ENCODE assay signal across 12 cellular contexts in the genomic region with DNA sequence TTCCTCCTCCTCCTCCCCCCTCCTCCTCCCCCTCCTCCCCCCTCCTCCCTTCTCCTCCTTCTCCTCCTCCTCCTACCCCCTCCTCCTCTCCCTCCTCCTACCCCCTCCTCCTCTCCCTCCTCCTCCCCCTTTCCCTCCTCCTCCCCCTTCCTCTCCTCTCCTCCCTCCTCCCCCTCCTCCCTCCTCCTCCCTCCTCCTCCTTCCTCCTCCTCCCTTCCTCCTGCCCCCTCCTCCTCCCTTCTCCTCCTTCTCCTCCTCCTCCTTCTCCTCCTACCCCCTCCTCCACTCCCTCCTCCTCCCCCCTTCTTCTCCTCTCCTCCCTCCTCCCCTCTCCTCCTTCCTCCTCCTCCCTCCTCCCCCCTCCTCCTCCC. TPM values are rescaled to one million over a fixed set of nuclear protein-coding genes. Genes with fewer than 3 reads are reported as not detected.
DNase-seq lines count a peak whose midpoint lies in the region; ATAC-seq lines count a peak whose summit lies in the region.
"Had no signal": no experiment of that assay in that cellular context is flagged by ENCODE, and none has a peak within 500 bp of the region (broad histone marks: within the 10 kb centered on the region; RNA-seq: fewer than 3 reads in every experiment).

No MANE protein-coding gene starts in this region.

- no peak for ATAC-seq in CD4-positive, CD25-positive, alpha-beta regulatory T cell (ENCODE audit: low read depth in 2 of 2)
- no peak for ATAC-seq in activated T-helper 17 cell treated with anti-CD3 and anti-CD28 coated beads, Interleukin-2, amount 50 U/mL, for 72 hours (replicated peaks)

- H3K27me3 ChIP-seq in CD4-positive, CD25-positive, alpha-beta regulatory T cell (ENCODE audit: control insufficient read depth, insufficient read depth, low read length): no peaks in the 10 kb centered on the region
- no peaks in the 10 kb centered on the region for H3K27me3 ChIP-seq in HUES6 (ENCODE audit: control insufficient read depth, insufficient read depth, low read length)

- H3K4me1 ChIP-seq in CD4-positive, CD25-positive, alpha-beta regulatory T cell (ENCODE audit: control insufficient read depth, insufficient read depth, low read length, poor library complexity, severe bottlenecking): peaks cover 9% of the 10 kb centered on the region
- H3K4me1 ChIP-seq in HUES6 (ENCODE audit: control insufficient read depth, insufficient read depth, low read length) (peaks cover 12% of the 10 kb centered on the region), mesodermal cell (ENCODE audit: control insufficient read depth, insufficient read depth, low read length, poor library complexity, severe bottlenecking) (peaks cover 18% of the 10 kb centered on the region)

- H3K27ac ChIP-seq in CD4-positive, CD25-positive, alpha-beta regulatory T cell (ENCODE audit: insufficient read depth, low read length, poor library complexity, severe bottlenecking): peak overlapping the region; percentile 65
- H3K27ac ChIP-seq in HUES6 (ENCODE audit: low read depth, low read length): no peak overlapping the region
- H3K27ac ChIP-seq in mesodermal cell (ENCODE audit: low read depth, low read length, severe bottlenecking): peak overlapping the region; percentile 80

- no peaks in the 10 kb centered on the region for H3K36me3 Mint-ChIP-seq in CD4-positive, CD25-positive, alpha-beta regulatory T cell
- peaks cover 22% of the 10 kb centered on the region for H3K36me3 Mint-ChIP-seq in activated T-helper 17 cell treated with anti-CD3 and anti-CD28 coated beads, Interleukin-2, amount 50 U/mL, for 72 hours (ENCODE audit: low read depth)
- H3K36me3 Mint-ChIP-seq: CD4-positive, alpha-beta memory T cell had no signal

- no peak for DNase-seq in CD4-positive, CD25-positive, alpha-beta regulatory T cell
- no peak for DNase-seq in cerebellar cortex (ENCODE audit: low spot score)
- no peak for DNase-seq in globus pallidus (ENCODE audit: low spot score)
- no peak for DNase-seq in NCI-H1694 treated with DMSO at 0.1 percent for 48 hours (lab: John Stamatoyannopoulos, UW)
- DNase-seq in ecto neural progenitor cell (ENCODE audit: low spot score): no peak

- H3K9me3 ChIP-seq in CD4-positive, CD25-positive, alpha-beta regulatory T cell (ENCODE audit: control insufficient read depth in 2 of 2, low read length in 2 of 2): no peaks in the 10 kb centered on the region
- no peaks in the 10 kb centered on the region for H3K9me3 ChIP-seq in HUES6 (ENCODE audit: control insufficient read depth, insufficient read depth, low read depth, low read length)
- H3K9me3 ChIP-seq in mesodermal cell (ENCODE audit: control insufficient read depth, low read length): no peaks in the 10 kb centered on the region
- H3K9me3 ChIP-seq: HAP-1 had no signal

- no peak overlapping the region for H3K4me3 ChIP-seq in CD4-positive, CD25-positive, alpha-beta regulatory T cell (ENCODE audit: low read depth, low read length)
- H3K4me3 ChIP-seq in HUES6 (ENCODE audit: low read depth, low read length): peak overlapping the region; percentile 69; the same call in 1 of the 2 replicates
- H3K4me3 ChIP-seq in mesodermal cell (ENCODE audit: extremely low read depth, insufficient read depth, low read length, poor library complexity, severe bottlenecking): no peak overlapping the region

- no peak overlapping the region for H3K9ac ChIP-seq in HUES6 (ENCODE audit: low read length)

- peak overlapping the region in 1 of 3 donors; percentile 81 for H3K27ac Mint-ChIP-seq in CD4-positive, CD25-positive, alpha-beta regulatory T cell
- peak overlapping the region; percentile 84 for H3K27ac Mint-ChIP-seq in activated T-helper 17 cell treated with anti-CD3 and anti-CD28 coated beads, Interleukin-2, amount 50 U/mL, for 72 hours

- H3K4me3 Mint-ChIP-seq in CD4-positive, CD25-positive, alpha-beta regulatory T cell: peak overlapping the region in 1 of 4 donors; percentile 79
- peak overlapping the region; percentile 88 for H3K4me3 Mint-ChIP-seq in activated T-helper 17 cell treated with anti-CD3 and anti-CD28 coated beads, Interleukin-2, amount 50 U/mL, for 72 hours

- H3K27me3 Mint-ChIP-seq in CD4-positive, CD25-positive, alpha-beta regulatory T cell: no peaks in the 10 kb centered on the region
- no peaks in the 10 kb centered on the region for H3K27me3 Mint-ChIP-seq in activated T-helper 17 cell treated with anti-CD3 and anti-CD28 coated beads, Interleukin-2, amount 50 U/mL, for 72 hours
- H3K27me3 Mint-ChIP-seq: CD4-positive, alpha-beta memory T cell had no signal

- no peaks in the 10 kb centered on the region for H3K36me3 ChIP-seq in CD4-positive, CD25-positive, alpha-beta regulatory T cell (ENCODE audit: control insufficient read depth, insufficient read depth, low read length)
- no peaks in the 10 kb centered on the region for H3K36me3 ChIP-seq in HUES6 (ENCODE audit: control insufficient read depth, insufficient read depth, low read length)
- H3K36me3 ChIP-seq in mesodermal cell (ENCODE audit: control insufficient read depth, insufficient read depth, low read length): no peaks in the 10 kb centered on the region
- H3K36me3 ChIP-seq: HAP-1 had no signal

- peaks cover 7 to 24% (median 15%) of the 10 kb centered on the region in 4 donors for H3K4me1 Mint-ChIP-seq in CD4-positive, CD25-positive, alpha-beta regulatory T cell
- peaks cover 39% of the 10 kb centered on the region for H3K4me1 Mint-ChIP-seq in activated T-helper 17 cell treated with anti-CD3 and anti-CD28 coated beads, Interleukin-2, amount 50 U/mL, for 72 hours

- peaks cover 0 to 2% (median 0%) of the 10 kb centered on the region in 7 donors for H3K9me3 Mint-ChIP-seq in CD4-positive, CD25-positive, alpha-beta regulatory T cell
- peaks cover 5% of the 10 kb centered on the region for H3K9me3 Mint-ChIP-seq in activated T-helper 17 cell treated with anti-CD3 and anti-CD28 coated beads, Interleukin-2, amount 50 U/mL, for 72 hours
- H3K9me3 Mint-ChIP-seq: CD4-positive, alpha-beta memory T cell had no signal

RNA-seq across cellular contexts. Expression of a gene that starts 6.6 kb away (rescaled TPM):
- total RNA-seq in CD4-positive, CD25-positive, alpha-beta regulatory T cell: 7.1 TPM
- 1 to 10 TPM in 3 of 4 donors, under 1 TPM in 1; 0.07 to 2.0 (median 1.7) TPM for polyA plus RNA-seq in CD4-positive, CD25-positive, alpha-beta regulatory T cell
- 10 to 100 TPM; 33.5 to 76.6 TPM for total RNA-seq in activated T-helper 17 cell treated with anti-CD3 and anti-CD28 coated beads, Interleukin-2, amount 50 U/mL, for 72 hours
- 11.2 TPM for polyA plus RNA-seq in mesodermal cell (2013, experiment 1 of 2)
- 12.0 TPM for polyA plus RNA-seq in mesodermal cell (2013, experiment 2 of 2)

RNA-seq across cellular contexts. Expression of a gene that starts 29.5 kb away (rescaled TPM):
- not detected for total RNA-seq in CD4-positive, CD25-positive, alpha-beta regulatory T cell
- polyA plus RNA-seq in CD4-positive, CD25-positive, alpha-beta regulatory T cell: not detected
- total RNA-seq in activated T-helper 17 cell treated with anti-CD3 and anti-CD28 coated beads, Interleukin-2, amount 50 U/mL, for 72 hours: not detected
- not detected for polyA plus RNA-seq in mesodermal cell (2013, experiment 1 of 2)
- polyA plus RNA-seq in mesodermal cell (2013, experiment 2 of 2): not detected
- total RNA-seq: CD4-positive, alpha-beta memory T cell; skeletal muscle tissue had no signal
- polyA plus RNA-seq: CD4-positive, alpha-beta memory T cell; neural cell had no signal

RNA-seq across cellular contexts. Expression of a gene that starts 42.9 kb away (rescaled TPM):
- 68.1 TPM for total RNA-seq in CD4-positive, CD25-positive, alpha-beta regulatory T cell
- polyA plus RNA-seq in CD4-positive, CD25-positive, alpha-beta regulatory T cell: 10 to 100 TPM; 81.2 to 89.1 (median 86.5) TPM
- 100 to 1,000 TPM in 1 of 2 donors, 10 to 100 TPM in 1; 86.7 to 110 TPM for total RNA-seq in activated T-helper 17 cell treated with anti-CD3 and anti-CD28 coated beads, Interleukin-2, amount 50 U/mL, for 72 hours
- 109 TPM for polyA plus RNA-seq in mesodermal cell (2013, experiment 1 of 2)
- 132 TPM for polyA plus RNA-seq in mesodermal cell (2013, experiment 2 of 2)

RNA-seq across cellular contexts. Expression of a gene that starts 45.0 kb away (rescaled TPM):
- total RNA-seq in CD4-positive, CD25-positive, alpha-beta regulatory T cell: not detected
- polyA plus RNA-seq in CD4-positive, CD25-positive, alpha-beta regulatory T cell: not detected
- not detected for total RNA-seq in activated T-helper 17 cell treated with anti-CD3 and anti-CD28 coated beads, Interleukin-2, amount 50 U/mL, for 72 hours
- not detected for polyA plus RNA-seq in mesodermal cell (2013, experiment 1 of 2)
- not detected for polyA plus RNA-seq in mesodermal cell (2013, experiment 2 of 2)
- total RNA-seq: CD4-positive, alpha-beta memory T cell; skeletal muscle tissue had no signal
- polyA plus RNA-seq: CD4-positive, alpha-beta memory T cell; neural cell had no signal

RNA-seq across cellular contexts. Expression of a gene that starts 51.7 kb away (rescaled TPM):
- 0.35 TPM for total RNA-seq in CD4-positive, CD25-positive, alpha-beta regulatory T cell
- polyA plus RNA-seq in CD4-positive, CD25-positive, alpha-beta regulatory T cell: not detected
- 1 to 10 TPM; 2.1 to 6.5 TPM for total RNA-seq in activated T-helper 17 cell treated with anti-CD3 and anti-CD28 coated beads, Interleukin-2, amount 50 U/mL, for 72 hours
- 0.77 TPM for polyA plus RNA-seq in mesodermal cell (2013, experiment 1 of 2)
- polyA plus RNA-seq in mesodermal cell (2013, experiment 2 of 2): 1.1 TPM
- polyA plus RNA-seq: CD4-positive, alpha-beta memory T cell had no signal
